Comparison of ENCODE assay signal across 9 cellular contexts in genomic region chr1:167601442-167602380, GRCh38. TPM values are rescaled to one million over a fixed set of nuclear protein-coding genes. Genes with fewer than 3 reads are reported as not detected.
A peak's percentile ranks its signal among the peaks of the same experiment; 100 is the strongest.
DNase-seq lines count a peak whose midpoint lies in the region; ATAC-seq and TF ChIP-seq lines count a peak whose summit lies in the region.
"Had no signal": no experiment of that assay in that cellular context is flagged by ENCODE, and none has a peak within 500 bp of the region (broad histone marks: within the 10 kb centered on the region; RNA-seq: fewer than 3 reads in every experiment).

No MANE protein-coding gene starts in this region.

- no peaks in the 10 kb centered on the region for H3K79me2 ChIP-seq in parathyroid adenoma

- no peak overlapping the region for H3K9ac ChIP-seq in parathyroid adenoma

- H3K36me3 ChIP-seq in parathyroid adenoma (ENCODE audit: control insufficient read depth, insufficient read depth, low read length) = no peaks in the 10 kb centered on the region

- TF ChIP-seq CTCF in GM10266 (IDR thresholded peaks at IDR 0.05; ENCODE audit: control insufficient read depth, insufficient read depth, low read depth, missing control alignments) = no peak
- TF ChIP-seq CTCF in parathyroid adenoma (IDR thresholded peaks at IDR 0.05) = no peak

- H3K4me2 ChIP-seq in parathyroid adenoma (ENCODE audit: low read length) = no peak overlapping the region

- DNase-seq in GM10266 (ENCODE audit: extremely low spot score) = peak; percentile 44
- peak; percentile 97 for DNase-seq in NOMO-1 treated with DMSO at 0.1 percent for 48 hours (lab: John Stamatoyannopoulos, UW; ENCODE audit: unreplicated experiment)
- peak; percentile 64 to 87 for DNase-seq in dermis microvascular lymphatic vessel endothelial cell (ENCODE audit: low read depth in 2 of 2)
- DNase-seq in DMS53 treated with DMSO at 0.1 percent for 48 hours (lab: John Stamatoyannopoulos, UW; ENCODE audit: unreplicated experiment) = no peak
- no peak for DNase-seq in NCI-H1092 (lab: John Stamatoyannopoulos, UW)
- DNase-seq in OCI-M2 (lab: John Stamatoyannopoulos, UW; ENCODE audit: unreplicated experiment) = no peak

- peak overlapping the region; percentile 29 for H3K27ac ChIP-seq in parathyroid adenoma

- no peak for ATAC-seq in HG02623 (IDR thresholded peaks at IDR 0.05; ENCODE audit: unreplicated experiment)
- ATAC-seq: HCT116 had no signal

- H3K9me3 ChIP-seq in parathyroid adenoma (ENCODE audit: control insufficient read depth, low read length) = no peaks in the 10 kb centered on the region

- no peaks in the 10 kb centered on the region for H3K27me3 ChIP-seq in parathyroid adenoma (ENCODE audit: control insufficient read depth, insufficient read depth, low read length)

- no peak overlapping the region for H2AFZ ChIP-seq in parathyroid adenoma

- H3K4me1 ChIP-seq in parathyroid adenoma = no peaks in the 10 kb centered on the region

- no peak overlapping the region for H3K4me3 ChIP-seq in parathyroid adenoma (ENCODE audit: low read depth, low read length)

RNA-seq across cellular contexts. Expression of gene RCSD1, which starts 28.3 kb away (rescaled TPM):
- total RNA-seq in dermis microvascular lymphatic vessel endothelial cell = 21.4 and 28.8 TPM in 2 replicates

RNA-seq across cellular contexts. Expression of gene CREG1, which starts 48.1 kb away (rescaled TPM):
- 31.6 and 43.9 TPM in 2 replicates for total RNA-seq in dermis microvascular lymphatic vessel endothelial cell

Comparison
In these comparisons a context has a peak if more than half of its experiments do, and no peak if none do; other contexts are left out.
1. DNase-seq: peak in GM10266 (single experiment), NOMO-1 treated with DMSO at 0.1 percent for 48 hours (single experiment) and dermis microvascular lymphatic vessel endothelial cell (2 of 2); none in DMS53 treated with DMSO at 0.1 percent for 48 hours (single experiment), NCI-H1092 (single experiment) and OCI-M2 (single experiment).